ENCODE assay signal across 12 cellular contexts in genomic region chr7:43989995-43990585, GRCh38. TPM values are rescaled to one million over a fixed set of nuclear protein-coding genes. Genes with fewer than 3 reads are reported as not detected.
"Had no signal": no experiment of that assay in that cellular context is flagged by ENCODE, and none has a peak within 500 bp of the region (broad histone marks: within the 10 kb centered on the region; RNA-seq: fewer than 3 reads in every experiment).

No MANE protein-coding gene starts in this region.

RNA-seq across cellular contexts. Expression of gene SPDYE1, which starts 7.6 kb away (rescaled TPM):
- total RNA-seq: colonic mucosa, dermis blood vessel endothelial cell, endothelial cell of umbilical vein, foreskin keratinocyte, hepatocyte, kidney epithelial cell, left colon, mucosa of descending colon, neural crest cell, osteocyte, suprapubic skin, upper lobe of left lung had no signal
- polyA plus RNA-seq: endothelial cell of umbilical vein, foreskin keratinocyte had no signal
